Comparison of ENCODE assay signal across 16 cellular contexts in the genomic region with DNA sequence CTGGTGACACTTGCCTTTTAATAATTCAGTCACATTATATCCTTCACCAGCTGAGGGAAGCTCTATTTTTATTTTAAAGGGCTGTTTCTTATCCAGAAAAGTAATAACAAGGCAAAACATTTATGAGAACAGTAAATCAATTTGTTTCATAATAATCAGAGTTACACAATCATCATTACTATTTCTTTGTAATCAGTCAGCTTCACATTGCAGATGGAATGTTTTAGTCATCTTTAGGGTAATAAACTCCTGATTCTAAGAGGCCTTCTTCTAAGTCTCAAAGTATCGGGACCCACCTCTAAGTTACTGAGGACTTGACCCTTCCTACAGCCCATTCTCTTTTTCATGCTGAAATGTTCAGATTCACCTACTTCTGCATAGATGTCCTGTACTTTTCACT.
DNase-seq lines count a peak whose midpoint lies in the region; TF ChIP-seq lines count a peak whose summit lies in the region.
"Had no signal": no experiment of that assay in that cellular context is flagged by ENCODE, and none has a peak within 500 bp of the region (broad histone marks: within the 10 kb centered on the region; RNA-seq: fewer than 3 reads in every experiment).

No MANE protein-coding gene starts in this region.

- H3K27ac ChIP-seq in Peyer's patch (peak overlapping the region in 3 of 4 donors; percentile 5 to 26 (median 18)), fibroblast of lung (ENCODE audit: insufficient read depth, low read length) (no peak overlapping the region)
- H3K27ac ChIP-seq: brain microvascular endothelial cell, parathyroid adenoma had no signal

- no peak overlapping the region for H3K4me2 ChIP-seq in fibroblast of lung (ENCODE audit: extremely low read depth, insufficient read depth, low read length)

- H3K4me3 ChIP-seq in Peyer's patch (no peak overlapping the region), fibroblast of lung (replicated peaks in 1 of 4; ENCODE audit: control extremely low read depth in 1 of 4, insufficient read depth in 1 of 4, low read depth in 3 of 4, low read length in 4 of 4) (no peak overlapping the region), skeletal muscle cell (ENCODE audit: low read depth, low read length) (no peak overlapping the region)

- no peak overlapping the region for H2AFZ ChIP-seq in fibroblast of lung (ENCODE audit: low read length)
- H2AFZ ChIP-seq: parathyroid adenoma had no signal

- H4K20me1 ChIP-seq in fibroblast of lung (ENCODE audit: control insufficient read depth, extremely low read depth, insufficient read depth, low read length): no peaks in the 10 kb centered on the region

- H3K4me1 ChIP-seq in Peyer's patch (no peaks in the 10 kb centered on the region), fibroblast of lung (ENCODE audit: control insufficient read depth, extremely low read depth, insufficient read depth, low read length) (no peaks in the 10 kb centered on the region)

- no peak for TF ChIP-seq POLR2A in Peyer's patch (IDR thresholded peaks at IDR 0.05)

- H3K27me3 ChIP-seq in Peyer's patch (no peaks in the 10 kb centered on the region), fibroblast of lung (ENCODE audit: control insufficient read depth, insufficient read depth, low read length) (no peaks in the 10 kb centered on the region)
- H3K27me3 ChIP-seq: brain microvascular endothelial cell had no signal

- H3K79me2 ChIP-seq in fibroblast of lung (ENCODE audit: control insufficient read depth, insufficient read depth, low read length): no peaks in the 10 kb centered on the region
- H3K79me2 ChIP-seq: parathyroid adenoma had no signal

- DNase-seq in AG08395 (ENCODE audit: low spot score) (peak; percentile 53), Peyer's patch (no peak), fibroblast of lung (ENCODE audit: low read depth in 2 of 2) (peak; percentile 39 to 81), skeletal muscle cell (ENCODE audit: low read depth) (peak; percentile 50), NCI-H1105 treated with DMSO at 0.1 percent for 48 hours (lab: John Stamatoyannopoulos, UW) (no peak), DMS153 (lab: John Stamatoyannopoulos, UW) (no peak), NCI-H526 (lab: John Stamatoyannopoulos, UW) (no peak)
- DNase-seq in effector CD8-positive, alpha-beta T cell (lab: John Stamatoyannopoulos, UW): no peak
- DNase-seq: activated effector memory CD4-positive, alpha-beta T cell treated with Interleukin-2 at 50 U/mL for 16 hours; brain microvascular endothelial cell; head of caudate nucleus; kidney; NCI-H2081; NCI-H748 treated with DMSO at 0.1 percent for 48 hours; T-helper 1 cell had no signal

- no peak for TF ChIP-seq CTCF in Peyer's patch (IDR thresholded peaks at IDR 0.05)
- TF ChIP-seq CTCF in fibroblast of lung (conservative IDR thresholded peaks at IDR 0.05 in 1 of 2, IDR thresholded peaks at IDR 0.05 in 1 of 2; ENCODE audit: low read depth in 1 of 2, low read length in 2 of 2): no peak

- H3K9me3 ChIP-seq in Peyer's patch (no peaks in the 10 kb centered on the region), fibroblast of lung (ENCODE audit: control insufficient read depth, insufficient read depth, low read depth, low read length) (no peaks in the 10 kb centered on the region)

- H3K9ac ChIP-seq in fibroblast of lung (ENCODE audit: insufficient read depth, low read length): no peak overlapping the region
- H3K9ac ChIP-seq: parathyroid adenoma had no signal

- H3K36me3 ChIP-seq in Peyer's patch (no peaks in the 10 kb centered on the region), fibroblast of lung (ENCODE audit: control insufficient read depth, insufficient read depth, low read length) (no peaks in the 10 kb centered on the region)
- H3K36me3 ChIP-seq: brain microvascular endothelial cell had no signal

Comparison
In these comparisons a context has a peak if more than half of its experiments do, and no peak if none do; other contexts are left out.
1. DNase-seq: peak in AG08395 (single experiment), fibroblast of lung (2 of 2) and skeletal muscle cell (single experiment); none in Peyer's patch (0 of 3), NCI-H1105 treated with DMSO at 0.1 percent for 48 hours (single experiment), effector CD8-positive, alpha-beta T cell (single experiment), DMS153 (single experiment) and NCI-H526 (0 of 2).